In genomic region chr22:21917959-21918261, GRCh38 we compare ENCODE assay signal across 22 cellular contexts.
"Had no signal": no experiment of that assay in that cellular context is flagged by ENCODE, and none has a peak within 500 bp of the region (broad histone marks: within the 10 kb centered on the region; RNA-seq: fewer than 3 reads in every experiment).

No MANE protein-coding gene starts in this region.

- H3K9me3 Mint-ChIP-seq: activated naive CD4-positive, alpha-beta T cell treated with anti-CD3 and anti-CD28 coated beads, Interleukin-2, amount 50 U/mL, for 72 hours; activated naive CD8-positive, alpha-beta T cell treated with anti-CD3 and anti-CD28 coated beads, Interleukin-2, amount 50 U/mL, for 24 hours; activated T-helper 1 cell treated with anti-CD3 and anti-CD28 coated beads, Interleukin-12 subunit alpha, Interleukin-12 subunit beta, Interleukin-2, Interleukin-4 antibody, amounts not matched to agents 30 ng/mL and 10 ng/mL and 1 ng/mL, durations not matched to agents 14 hours and 24 hours and 36 hours; T-cell had no signal

- H3K27ac ChIP-seq: SK-N-MC, WERI-Rb-1 had no signal

- H3K36me3 ChIP-seq: WERI-Rb-1 had no signal

- H3K27me3 Mint-ChIP-seq: activated naive CD8-positive, alpha-beta T cell treated with anti-CD3 and anti-CD28 coated beads, Interleukin-2, amount 50 U/mL, for 24 hours; T-cell had no signal

- H3K4me3 ChIP-seq: SK-N-MC had no signal

- DNase-seq: activated CD4-positive, alpha-beta T cell treated with anti-CD3 and anti-CD28 coated beads for 48 hours; activated CD4-positive, alpha-beta T cell treated with anti-CD3 and anti-CD28 coated beads, Interleukin-2, amount 50 U/mL, for 4 hours; activated CD4-positive, CD25-positive, alpha-beta regulatory T cell treated with anti-CD3 and anti-CD28 coated beads, Interleukin-2, amount 50 U/mL, for 72 hours; activated CD8-positive, alpha-beta memory T cell treated with anti-CD3 and anti-CD28 coated beads, Interleukin-2, amount 50 U/mL, for 48 hours; activated CD8-positive, alpha-beta T cell treated with anti-CD3 and anti-CD28 coated beads, Interleukin-2, amount 10 ng/mL, durations not matched to agents 7 days and 5 days; activated effector memory CD4-positive, alpha-beta T cell treated with Interleukin-2 at 50 U/mL for 16 hours; activated naive CD4-positive, alpha-beta T cell treated with Interleukin-2 at 50 U/mL for 16 hours; activated naive CD8-positive, alpha-beta T cell treated with anti-CD3 and anti-CD28 coated beads, Interleukin-2, amount 50 U/mL, for 24 hours; activated T-cell treated with anti-CD3 and anti-CD28 coated beads, Interleukin-2, amount 50 U/mL, for 1 hour; central memory CD4-positive, alpha-beta T cell; Karpas-422; MM.1S; NCI-H1105; NCI-H1436; NCI-H1694 treated with DMSO at 0.1 percent for 48 hours; NCI-H2029 treated with DMSO at 0.1 percent for 48 hours; NCI-H524; T-cell; WERI-Rb-1 had no signal

- H3K27ac Mint-ChIP-seq: activated CD8-positive, alpha-beta T cell treated with anti-CD3 and anti-CD28 coated beads, Interleukin-2, amount 10 ng/mL, durations not matched to agents 7 days and 5 days; activated naive CD4-positive, alpha-beta T cell treated with anti-CD3 and anti-CD28 coated beads, Interleukin-2, amount 50 U/mL, for 72 hours; activated naive CD8-positive, alpha-beta T cell treated with anti-CD3 and anti-CD28 coated beads, Interleukin-2, amount 50 U/mL, for 24 hours; activated T-helper 1 cell treated with anti-CD3 and anti-CD28 coated beads, Interleukin-12 subunit alpha, Interleukin-12 subunit beta, Interleukin-2, Interleukin-4 antibody, amounts not matched to agents 30 ng/mL and 10 ng/mL and 1 ng/mL, durations not matched to agents 14 hours and 24 hours and 36 hours; T-cell had no signal

- H3K4me1 Mint-ChIP-seq: activated naive CD8-positive, alpha-beta T cell treated with anti-CD3 and anti-CD28 coated beads, Interleukin-2, amount 50 U/mL, for 24 hours; T-cell had no signal

- ATAC-seq: activated CD8-positive, alpha-beta T cell treated with anti-CD3 and anti-CD28 coated beads, Interleukin-2, amount 10 ng/mL, durations not matched to agents 7 days and 5 days; activated naive CD4-positive, alpha-beta T cell treated with anti-CD3 and anti-CD28 coated beads, Interleukin-2, amount 50 U/mL, for 72 hours; T-cell had no signal

- H3K36me3 Mint-ChIP-seq: activated naive CD4-positive, alpha-beta T cell treated with anti-CD3 and anti-CD28 coated beads, Interleukin-2, amount 50 U/mL, for 72 hours had no signal

- H3K4me3 Mint-ChIP-seq: activated CD8-positive, alpha-beta T cell treated with anti-CD3 and anti-CD28 coated beads, Interleukin-2, amount 10 ng/mL, durations not matched to agents 7 days and 5 days; activated naive CD8-positive, alpha-beta T cell treated with anti-CD3 and anti-CD28 coated beads, Interleukin-2, amount 50 U/mL, for 24 hours; activated T-helper 1 cell treated with anti-CD3 and anti-CD28 coated beads, Interleukin-12 subunit alpha, Interleukin-12 subunit beta, Interleukin-2, Interleukin-4 antibody, amounts not matched to agents 30 ng/mL and 10 ng/mL and 1 ng/mL, durations not matched to agents 14 hours and 24 hours and 36 hours; T-cell had no signal
